Comparison of ENCODE assay signal across 22 cellular contexts in genomic region chr5:102916114-102916513, GRCh38.
DNase-seq lines count a peak whose midpoint lies in the region; ATAC-seq and TF ChIP-seq lines count a peak whose summit lies in the region.
"Had no signal": no experiment of that assay in that cellular context is flagged by ENCODE, and none has a peak within 500 bp of the region (broad histone marks: within the 10 kb centered on the region; RNA-seq: fewer than 3 reads in every experiment).

No MANE protein-coding gene starts in this region.

- H3F3A ChIP-seq in PC-3 (ENCODE audit: low read length, unreplicated experiment) = no peaks in the 10 kb centered on the region

- no peak overlapping the region for H3K14ac ChIP-seq in mesenchymal stem cell (ENCODE audit: low read length in 2 of 2)

- TF ChIP-seq CTCF in PC-3 (conservative IDR thresholded peaks at IDR 0.05; ENCODE audit: low read depth, low read length) (no peak), upper lobe of left lung (IDR thresholded peaks at IDR 0.05) (no peak), GM13977 (IDR thresholded peaks at IDR 0.05; ENCODE audit: extremely low read depth, insufficient read depth, missing control alignments) (no peak)

- peaks cover 2% of the 10 kb centered on the region for H3K79me1 ChIP-seq in mesenchymal stem cell (replicated peaks; ENCODE audit: low read length, poor library complexity, severe bottlenecking)

- H3K4me1 ChIP-seq in PC-3 (ENCODE audit: insufficient read depth, low read length) (peaks cover 28% of the 10 kb centered on the region), mesenchymal stem cell (ENCODE audit: control insufficient read depth, insufficient read depth, low read depth, low read length) (no peaks in the 10 kb centered on the region), upper lobe of left lung (peaks cover 5 to 9% (median 8%) of the 10 kb centered on the region in 4 donors)

- in situ Hi-C loops in GM13977 (cut with MboI; ENCODE audit: low pct_unique_long_range_greater_than_20kb, low sequenced_read_pairs, unreplicated experiment) = no loop called here

- DNase-seq in GM03348 (ENCODE audit: low spot score) (peak; percentile 17), PC-3 (no peak), epithelial cell of prostate (ENCODE audit: low read depth, low spot score) (no peak), mesenchymal stem cell (no peak), upper lobe of left lung (no peak), nucleus accumbens (lab: John Stamatoyannopoulos, UW) (no peak), GM13977 (ENCODE audit: low spot score) (no peak)
- DNase-seq: CD8-positive, alpha-beta T cell; DMS53; EL; H7; Kasumi-1; MM.1S; NCI-H1092 treated with DMSO at 0.1 percent for 48 hours; NCI-H2081; NCI-H2171 treated with DMSO at 0.1 percent for 48 hours; NCI-H446; NCI-H526 treated with DMSO at 0.1 percent for 48 hours; SJCRH30 had no signal

- TF ChIP-seq POLR2A in upper lobe of left lung (IDR thresholded peaks at IDR 0.05) = no peak

- no peaks in the 10 kb centered on the region for H3K9me2 ChIP-seq in PC-3 (replicated peaks; ENCODE audit: low read length)

- H2BK15ac ChIP-seq in mesenchymal stem cell (ENCODE audit: low read depth, poor library complexity, severe bottlenecking) = no peak overlapping the region

- no peaks in the 10 kb centered on the region for H3K27me3 ChIP-seq in PC-3 (ENCODE audit: low read length)
- no peaks in the 10 kb centered on the region for H3K27me3 ChIP-seq in mesenchymal stem cell (ENCODE audit: control insufficient read depth in 1 of 2, insufficient read depth in 1 of 2, low read length in 2 of 2)
- H3K27me3 ChIP-seq in upper lobe of left lung = no peaks in the 10 kb centered on the region
- H3K27me3 ChIP-seq: BLaER1 treated with 17β-estradiol and CSF1 and Interleukin-3, amounts not matched to agents 10 nM and 100 nM; SJCRH30 had no signal

- CTCF ChIA-PET in PC-3 (lab: Charles Lee) = no interaction called here

- no peak overlapping the region for H3K4ac ChIP-seq in mesenchymal stem cell (ENCODE audit: low read depth in 1 of 2, low read length in 2 of 2)

- no peak overlapping the region for H3K18ac ChIP-seq in mesenchymal stem cell (ENCODE audit: low read depth in 1 of 2, low read length in 2 of 2)

- H2AFZ ChIP-seq in PC-3 (ENCODE audit: low read length) (no peak overlapping the region), mesenchymal stem cell (ENCODE audit: low read depth, low read length) (no peak overlapping the region)

- intact Hi-C loops in PC-3 (cut with micrococcal nuclease) = loop anchor here (1.0 kb wide), 1 partner anchor 43 kb away; no protein-coding TSS in a partner anchor

- H2AK5ac ChIP-seq in mesenchymal stem cell (ENCODE audit: low read length, severe bottlenecking) = no peak overlapping the region

- no peaks in the 10 kb centered on the region for H4K20me1 ChIP-seq in PC-3 (ENCODE audit: low read length)

- no peak overlapping the region for H4K8ac ChIP-seq in mesenchymal stem cell (ENCODE audit: low read length)

- BruUV-seq in PC-3 (replicated peaks; lab: Mats Ljungman, UMichigan) = no TSS peak

- H3K4me3 ChIP-seq in PC-3 (ENCODE audit: low read length) (no peak overlapping the region), mesenchymal stem cell (ENCODE audit: insufficient read depth in 1 of 2, low read depth in 1 of 2, low read length in 2 of 2) (no peak overlapping the region), upper lobe of left lung (no peak overlapping the region)
- H3K4me3 ChIP-seq: BLaER1 treated with 17β-estradiol and CSF1 and Interleukin-3, amounts not matched to agents 10 nM and 100 nM; SJCRH30 had no signal

- no peaks in the 10 kb centered on the region for H3K79me2 ChIP-seq in PC-3 (ENCODE audit: low read length)

- H2BK5ac ChIP-seq in mesenchymal stem cell (ENCODE audit: low read depth, low read length, poor library complexity, severe bottlenecking) = no peak overlapping the region

- no peak for TF ChIP-seq EP300 in upper lobe of left lung (IDR thresholded peaks at IDR 0.05)

- POLR2A ChIA-PET in PC-3 (lab: Charles Lee; ENCODE audit: unreplicated experiment) = interaction anchor here (0.7 kb wide), 1 partner anchor 38 kb away, joined by 3 read pairs; no protein-coding TSS in a partner anchor

- H3K9me3 ChIP-seq in PC-3 (ENCODE audit: low read length) (no peaks in the 10 kb centered on the region), mesenchymal stem cell (ENCODE audit: control insufficient read depth, low read length) (no peaks in the 10 kb centered on the region), upper lobe of left lung (no peaks in the 10 kb centered on the region)
- H3K9me3 ChIP-seq: BLaER1 treated with 17β-estradiol and CSF1 and Interleukin-3, amounts not matched to agents 10 nM and 100 nM; SJCRH30 had no signal

- H3K9ac ChIP-seq in PC-3 (ENCODE audit: low read length) = no peak overlapping the region
- H3K9ac ChIP-seq in mesenchymal stem cell (ENCODE audit: low read length) = peak overlapping the region; percentile 20
- H3K9ac ChIP-seq: BLaER1 treated with 17β-estradiol and CSF1 and Interleukin-3, amounts not matched to agents 10 nM and 100 nM had no signal

- peak; percentile 55 for ATAC-seq in PC-3
- no peak for ATAC-seq in upper lobe of left lung (ENCODE audit: low FRiP score in 2 of 2)
- ATAC-seq in GM18861 (IDR thresholded peaks at IDR 0.05; ENCODE audit: unreplicated experiment) = no peak
- ATAC-seq: CD8-positive, alpha-beta T cell had no signal

- H2BK12ac ChIP-seq in mesenchymal stem cell (ENCODE audit: low read length in 2 of 2) = no peak overlapping the region

- no peak overlapping the region for H4K91ac ChIP-seq in mesenchymal stem cell (ENCODE audit: low read length)

- H3K4me2 ChIP-seq in PC-3 (ENCODE audit: low read length) = no peak overlapping the region
- no peak overlapping the region for H3K4me2 ChIP-seq in mesenchymal stem cell (ENCODE audit: low read length, poor library complexity, severe bottlenecking)
- H3K4me2 ChIP-seq: BLaER1 treated with 17β-estradiol and CSF1 and Interleukin-3, amounts not matched to agents 10 nM and 100 nM had no signal

- H3K36me3 ChIP-seq in PC-3 (ENCODE audit: low read depth, low read length) (no peaks in the 10 kb centered on the region), mesenchymal stem cell (ENCODE audit: control insufficient read depth in 1 of 2, insufficient read depth in 2 of 2, low read depth in 1 of 2, low read length in 2 of 2) (peaks cover 0 to 43% of the 10 kb centered on the region in 2 experiments), upper lobe of left lung (no peaks in the 10 kb centered on the region)

- H2BK120ac ChIP-seq in mesenchymal stem cell (ENCODE audit: low read depth, low read length) = no peak overlapping the region

- H3K27ac ChIP-seq in PC-3 (ENCODE audit: low read length) (no peak overlapping the region), epithelial cell of prostate (peak overlapping the region; percentile 28), mesenchymal stem cell (ENCODE audit: low read length, poor library complexity, severe bottlenecking) (no peak overlapping the region), upper lobe of left lung (no peak overlapping the region)
- H3K27ac ChIP-seq: BLaER1 treated with 17β-estradiol and CSF1 and Interleukin-3, amounts not matched to agents 10 nM and 100 nM; RWPE1; SJCRH30 had no signal

- H3K23ac ChIP-seq in mesenchymal stem cell (ENCODE audit: low read length in 2 of 2) = no peak overlapping the region
